8 cellular contexts compared by ENCODE assay signal in the genomic region with DNA sequence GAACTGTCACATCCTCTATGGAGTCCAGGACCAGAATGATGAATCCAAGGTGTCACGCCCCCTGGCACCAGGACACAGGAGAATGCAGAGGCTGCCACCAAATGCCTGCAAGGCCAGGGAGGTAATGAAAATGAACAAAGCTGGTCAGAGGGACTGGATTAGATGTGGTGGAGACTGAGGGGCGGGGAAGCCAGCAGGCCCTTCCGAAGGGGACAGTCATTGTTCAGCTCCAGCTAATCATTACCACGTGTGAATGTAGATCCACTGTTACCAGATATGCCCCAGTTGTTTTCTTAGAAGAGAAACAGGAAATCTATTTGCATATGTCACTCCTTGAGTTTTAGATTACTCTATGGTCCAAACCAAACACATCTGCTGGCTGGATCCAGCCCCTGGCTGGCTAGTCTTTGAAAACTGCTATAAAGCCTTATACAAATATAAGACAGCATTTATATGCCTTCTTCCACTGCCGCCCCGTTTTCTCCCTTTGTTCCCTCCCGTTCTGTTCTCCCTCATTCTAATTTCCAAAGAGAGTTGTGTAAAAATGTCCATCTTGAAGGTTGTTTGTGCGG. TPM values are rescaled to one million over a fixed set of nuclear protein-coding genes. Genes with fewer than 3 reads are reported as not detected.
A peak's percentile ranks its signal among the peaks of the same experiment; 100 is the strongest.
DNase-seq lines count a peak whose midpoint lies in the region; ATAC-seq and TF ChIP-seq lines count a peak whose summit lies in the region.
"Had no signal": no experiment of that assay in that cellular context is flagged by ENCODE, and none has a peak within 500 bp of the region (broad histone marks: within the 10 kb centered on the region; RNA-seq: fewer than 3 reads in every experiment).

No MANE protein-coding gene starts in this region.

- no peak overlapping the region for H3K4me3 ChIP-seq in rectal smooth muscle tissue (ENCODE audit: low read length)
- H3K4me3 ChIP-seq in esophagus squamous epithelium, result no peak overlapping the region
- H3K4me3 ChIP-seq: SK-N-MC had no signal

- H3K36me3 ChIP-seq in rectal smooth muscle tissue (ENCODE audit: control insufficient read depth, insufficient read depth, low read length), result no peaks in the 10 kb centered on the region
- no peaks in the 10 kb centered on the region for H3K36me3 ChIP-seq in esophagus squamous epithelium

- DNase-seq in NCI-H146 (lab: John Stamatoyannopoulos, UW) (no peak), esophagus squamous epithelium (lab: John Stamatoyannopoulos, UW) (no peak), SKM-1 treated with dmso at 0.1 percent for 144 hours (lab: John Stamatoyannopoulos, UW; ENCODE audit: unreplicated experiment) (no peak)

- peak overlapping the region; percentile 86 for H3K27ac ChIP-seq in VCaP
- peak overlapping the region; percentile 59 for H3K27ac ChIP-seq in rectal smooth muscle tissue (ENCODE audit: low read depth, low read length)
- H3K27ac ChIP-seq in esophagus squamous epithelium, result peak overlapping the region in 2 of 4 donors; percentile 14 to 46
- H3K27ac ChIP-seq: SK-N-MC had no signal

- 41 to 55% methylated on average over 8 of the region's 8 CpGs for WGBS in esophagus squamous epithelium, 2 donors

- H3K9me3 ChIP-seq in esophagus squamous epithelium, result no peaks in the 10 kb centered on the region

- ATAC-seq in GM18907 (IDR thresholded peaks at IDR 0.05; ENCODE audit: unreplicated experiment), result peak; percentile 84
- ATAC-seq in HG02970 (IDR thresholded peaks at IDR 0.05; ENCODE audit: low FRiP score, unreplicated experiment), result peak; percentile 62

- H3K9ac ChIP-seq in rectal smooth muscle tissue (ENCODE audit: low read length), result no peak overlapping the region

- H3K4me1 ChIP-seq in rectal smooth muscle tissue (ENCODE audit: control insufficient read depth, insufficient read depth, low read length) (peaks cover 2% of the 10 kb centered on the region), esophagus squamous epithelium (peaks cover 0 to 10% (median 0%) of the 10 kb centered on the region in 3 donors)

- TF ChIP-seq POLR2A in esophagus squamous epithelium (IDR thresholded peaks at IDR 0.05), result no peak

- TF ChIP-seq CTCF in VCaP (conservative IDR thresholded peaks at IDR 0.05) (no peak), esophagus squamous epithelium (IDR thresholded peaks at IDR 0.05) (no peak)

- H3K27me3 ChIP-seq in rectal smooth muscle tissue (ENCODE audit: control insufficient read depth, insufficient read depth, low read length) (no peaks in the 10 kb centered on the region), esophagus squamous epithelium (peaks cover 0 to 3% (median 0%) of the 10 kb centered on the region in 4 donors)

- intact Hi-C loops in esophagus squamous epithelium (cut with DNase I), result no loop called here

RNA-seq across cellular contexts. Expression of a gene that starts 14.4 kb away (rescaled TPM):
- 10 to 100 TPM in 1 of 4 donors, 1 to 10 TPM in 3; 2.0 to 13.9 (median 5.8) TPM for total RNA-seq in esophagus squamous epithelium

RNA-seq across cellular contexts. Expression of a gene that starts 30.2 kb away (rescaled TPM):
- not detected for total RNA-seq in esophagus squamous epithelium

RNA-seq across cellular contexts. Expression of a gene that starts 52.4 kb away (rescaled TPM):
- total RNA-seq in esophagus squamous epithelium, result not detected
